Comparison of ENCODE assay signal across 16 cellular contexts in genomic region chr18:13492314-13492713, GRCh38.
DNase-seq lines count a peak whose midpoint lies in the region; ATAC-seq, FAIRE-seq and TF ChIP-seq lines count a peak whose summit lies in the region.
"Had no signal": no experiment of that assay in that cellular context is flagged by ENCODE, and none has a peak within 500 bp of the region (broad histone marks: within the 10 kb centered on the region; RNA-seq: fewer than 3 reads in every experiment).

No MANE protein-coding gene starts in this region.

- H3K9ac ChIP-seq in DND-41 (ENCODE audit: low read depth, low read length): no peak overlapping the region

- H3K36me3 ChIP-seq in DND-41 (ENCODE audit: insufficient read depth, low read length): peaks cover 94% of the 10 kb centered on the region
- peaks cover 0 to 19% (median 0%) of the 10 kb centered on the region in 3 experiments for H3K36me3 ChIP-seq in naive thymus-derived CD4-positive, alpha-beta T cell (ENCODE audit: control insufficient read depth in 2 of 3, insufficient read depth in 3 of 3, low read length in 3 of 3)
- H3K36me3 ChIP-seq: HAP-1 had no signal

- H3K27ac Mint-ChIP-seq in naive thymus-derived CD4-positive, alpha-beta T cell: peak overlapping the region in 2 of 9 donors; percentile 52 to 82
- H3K27ac Mint-ChIP-seq: B cell had no signal

- POLR2A ChIA-PET in naive thymus-derived CD4-positive, alpha-beta T cell (lab: Charles Lee): no interaction called here

- peaks cover 46% of the 10 kb centered on the region for H4K20me1 ChIP-seq in DND-41 (ENCODE audit: insufficient read depth, low read length)

- peaks cover 90% of the 10 kb centered on the region for H3K79me2 ChIP-seq in DND-41 (ENCODE audit: insufficient read depth, low read length)

- intact Hi-C loops in naive thymus-derived CD4-positive, alpha-beta T cell (cut with micrococcal nuclease): no loop called here

- FAIRE-seq in GM12891 (lab: Jason Lieb, UNC): no peak
- FAIRE-seq: A204.1, GM12878, GM19239 had no signal

- H3K27me3 ChIP-seq in DND-41 (ENCODE audit: insufficient read depth, low read length, poor library complexity): no peaks in the 10 kb centered on the region
- H3K27me3 ChIP-seq in naive thymus-derived CD4-positive, alpha-beta T cell (ENCODE audit: control insufficient read depth in 2 of 2, insufficient read depth in 2 of 2, low read length in 2 of 2): no peaks in the 10 kb centered on the region

- TF ChIP-seq CTCF in DND-41 (IDR thresholded peaks at IDR 0.05; ENCODE audit: borderline replicate concordance, extremely low read depth, low read length, poor library complexity, severe bottlenecking): no peak

- CTCF ChIA-PET in naive thymus-derived CD4-positive, alpha-beta T cell (lab: Charles Lee): no interaction called here

- DNase-seq in DND-41: no peak
- peak; percentile 46 for DNase-seq in NCI-H524 treated with DMSO at 0.1 percent for 48 hours (lab: John Stamatoyannopoulos, UW)
- peak; percentile 62 for DNase-seq in cerebellar cortex (ENCODE audit: low spot score)
- no peak for DNase-seq in GM12891 (ENCODE audit: insufficient read length, low spot score)
- no peak for DNase-seq in NCI-H748 (lab: John Stamatoyannopoulos, UW; ENCODE audit: unreplicated experiment)
- DNase-seq in left lobe of liver (ENCODE audit: low spot score): no peak
- no peak for DNase-seq in naive thymus-derived CD4-positive, alpha-beta T cell
- DNase-seq: CD8-positive, alpha-beta memory T cell; DMS53; GOT3 had no signal

- peak overlapping the region; percentile 28; the same call in 1 of the 2 replicates for H3K27ac ChIP-seq in DND-41 (ENCODE audit: low read length)
- H3K27ac ChIP-seq in naive thymus-derived CD4-positive, alpha-beta T cell (ENCODE audit: low read depth, low read length): no peak overlapping the region

- H3K9me3 ChIP-seq in DND-41 (ENCODE audit: insufficient read depth, low read length, severe bottlenecking): no peaks in the 10 kb centered on the region
- H3K9me3 ChIP-seq in naive thymus-derived CD4-positive, alpha-beta T cell (ENCODE audit: control insufficient read depth in 2 of 3, low read length in 3 of 3): no peaks in the 10 kb centered on the region
- H3K9me3 ChIP-seq: HAP-1 had no signal

- no peak overlapping the region for H3K4me2 ChIP-seq in DND-41 (ENCODE audit: insufficient read depth, low read length)

- ATAC-seq in DND-41 (ENCODE audit: insufficient read depth, low read depth) (no peak), left lobe of liver (no peak)
- ATAC-seq in naive thymus-derived CD4-positive, alpha-beta T cell: no peak
- ATAC-seq: GM12878 had no signal

- H3K36me3 Mint-ChIP-seq in naive thymus-derived CD4-positive, alpha-beta T cell: peaks cover 11 to 45% (median 16%) of the 10 kb centered on the region in 5 donors

- no peak for TF ChIP-seq POLR2A in GM12891 (IDR thresholded peaks at IDR 0.05; ENCODE audit: low read depth, low read length)

- H3K9me3 Mint-ChIP-seq in naive thymus-derived CD4-positive, alpha-beta T cell: peaks cover 0 to 4% (median 0%) of the 10 kb centered on the region in 11 donors
- H3K9me3 Mint-ChIP-seq: CD8-positive, alpha-beta memory T cell had no signal

- H3K4me3 Mint-ChIP-seq in naive thymus-derived CD4-positive, alpha-beta T cell: no peak overlapping the region
- H3K4me3 Mint-ChIP-seq: B cell; CD14-positive monocyte; CD8-positive, alpha-beta memory T cell had no signal

- H3K4me1 ChIP-seq in DND-41 (ENCODE audit: insufficient read depth, low read length): no peaks in the 10 kb centered on the region
- no peaks in the 10 kb centered on the region for H3K4me1 ChIP-seq in naive thymus-derived CD4-positive, alpha-beta T cell (ENCODE audit: control insufficient read depth in 2 of 2, insufficient read depth in 2 of 2, low read length in 2 of 2)
- H3K4me1 ChIP-seq: HAP-1 had no signal

- H3K4me3 ChIP-seq in DND-41 (ENCODE audit: low read depth in 1 of 2, low read length in 2 of 2): no peak overlapping the region
- no peak overlapping the region for H3K4me3 ChIP-seq in naive thymus-derived CD4-positive, alpha-beta T cell (ENCODE audit: low read length)
- H3K4me3 ChIP-seq: GM12878, HAP-1 had no signal

- H3K4me1 Mint-ChIP-seq in naive thymus-derived CD4-positive, alpha-beta T cell: peaks cover 6 to 25% (median 13%) of the 10 kb centered on the region in 7 donors

- no peaks in the 10 kb centered on the region for H3K27me3 Mint-ChIP-seq in naive thymus-derived CD4-positive, alpha-beta T cell
- H3K27me3 Mint-ChIP-seq: B cell; CD8-positive, alpha-beta memory T cell had no signal

- no peak overlapping the region for H2AFZ ChIP-seq in DND-41 (ENCODE audit: low read depth, low read length)

TF ChIP-seq in GM12891, 5 proteins besides CTCF, POLR2A, EP300 and RAD21:
- no peak for TF ChIP-seq POU2F2 (IDR thresholded peaks at IDR 0.05; ENCODE audit: low read depth, low read length)
- no peak for TF ChIP-seq PAX5 (IDR thresholded peaks at IDR 0.05; ENCODE audit: insufficient read depth, low read length, severe bottlenecking)
- no peak for TF ChIP-seq POLR2AphosphoS5 (IDR thresholded peaks at IDR 0.05; ENCODE audit: low read depth, low read length)
- no peak for TF ChIP-seq TAF1 (IDR thresholded peaks at IDR 0.05; ENCODE audit: low read depth, low read length)
- TF ChIP-seq SPI1 (IDR thresholded peaks at IDR 0.05; ENCODE audit: low read depth, low read length): no peak
TF ChIP-seq in GM12891: peak in this region for 0.

Comparison
In these comparisons a context has a peak if more than half of its experiments do, and no peak if none do; other contexts are left out.
1. DNase-seq: peak in NCI-H524 treated with DMSO at 0.1 percent for 48 hours (single experiment) and cerebellar cortex (single experiment); none in DND-41 (single experiment), GM12891 (single experiment), NCI-H748 (single experiment), left lobe of liver (single experiment) and naive thymus-derived CD4-positive, alpha-beta T cell (0 of 9).